ENCODE assay signal across 18 cellular contexts in genomic region chr4:650461-650860, GRCh38. TPM values are rescaled to one million over a fixed set of nuclear protein-coding genes. Genes with fewer than 3 reads are reported as not detected.
DNase-seq lines count a peak whose midpoint lies in the region; ATAC-seq and TF ChIP-seq lines count a peak whose summit lies in the region.
"Had no signal": no experiment of that assay in that cellular context is flagged by ENCODE, and none has a peak within 500 bp of the region (broad histone marks: within the 10 kb centered on the region; RNA-seq: fewer than 3 reads in every experiment).

No MANE protein-coding gene starts in this region.

- H3K9me3 ChIP-seq in right lobe of liver: no peaks in the 10 kb centered on the region

- H3K27ac ChIP-seq in cingulate gyrus (ENCODE audit: low read depth, low read length) (peak overlapping the region; percentile 94), right lobe of liver (no peak overlapping the region)

- TF ChIP-seq POLR2A in right lobe of liver (IDR thresholded peaks at IDR 0.05) (no peak), GM18505 (IDR thresholded peaks at IDR 0.05; ENCODE audit: borderline replicate concordance, extremely low read depth, insufficient read depth, insufficient read length) (no peak)

- no peaks in the 10 kb centered on the region for H3K36me3 ChIP-seq in right lobe of liver
- H3K36me3 ChIP-seq: BLaER1 had no signal

- no peak for ATAC-seq in left ventricle myocardium superior
- ATAC-seq in left cardiac atrium: no peak
- no peak for ATAC-seq in right lobe of liver
- no peak for ATAC-seq in GM18505 (IDR thresholded peaks at IDR 0.05; ENCODE audit: unreplicated experiment)

- no peak overlapping the region for H3K4me3 ChIP-seq in right lobe of liver
- H3K4me3 ChIP-seq: BLaER1 had no signal

- peak; percentile 8 for DNase-seq in left ventricle myocardium superior
- DNase-seq in left cardiac atrium: no peak
- peak in 2 of 3 donors; percentile 14 to 43 for DNase-seq in right lobe of liver
- DNase-seq in NCI-H1105 (lab: John Stamatoyannopoulos, UW): no peak
- DNase-seq in T-helper 9 cell: no peak
- no peak for DNase-seq in NCI-H2107 (lab: John Stamatoyannopoulos, UW)
- DNase-seq: Calu3; CD4-positive, alpha-beta memory T cell; EL; KBM-7; NCI-H1694 treated with DMSO at 0.1 percent for 48 hours; NCI-H510A; NCI-H774; OCI-M1; SIG-M5 had no signal

- WGBS in right lobe of liver (ENCODE audit: insufficient coverage, low coverage, low lambda C conversion rate, missing lambda C conversion rate): 48% methylated on average over 15 of the region's 18 CpGs

- no peaks in the 10 kb centered on the region for H3K4me1 ChIP-seq in right lobe of liver

- no peak for TF ChIP-seq CTCF in right lobe of liver (IDR thresholded peaks at IDR 0.05)

- no peaks in the 10 kb centered on the region for H3K27me3 ChIP-seq in right lobe of liver
- H3K27me3 ChIP-seq: BLaER1 had no signal

- intact Hi-C loops in left ventricle myocardium superior (cut with micrococcal nuclease) (no loop called here), left cardiac atrium (cut with DNase I) (no loop called here), right lobe of liver (cut with DNase I) (no loop called here)

RNA-seq across cellular contexts. Expression of gene ATP5ME, which starts 23.6 kb away (rescaled TPM):
- total RNA-seq in left ventricle myocardium superior: 1,128 TPM
- 100 to 1,000 TPM; 770 to 781 TPM for total RNA-seq in left cardiac atrium
- 100 to 1,000 TPM in 4 of 6 experiments, 10 to 100 TPM in 2; 78.2 to 225 (median 162) TPM for total RNA-seq in right lobe of liver

RNA-seq across cellular contexts. Expression of gene MYL5, which starts 23.9 kb away (rescaled TPM):
- total RNA-seq in left ventricle myocardium superior: 2.7 TPM
- total RNA-seq in left cardiac atrium: 1 to 10 TPM; 5.4 to 5.9 TPM
- total RNA-seq in right lobe of liver: 1 to 10 TPM; 6.9 to 9.2 (median 8.4) TPM

RNA-seq across cellular contexts. Expression of gene PDE6B, which starts 25.1 kb away (rescaled TPM):
- total RNA-seq in left ventricle myocardium superior: 2.1 TPM
- total RNA-seq in left cardiac atrium: 1 to 10 TPM; 4.7 to 5.2 TPM
- total RNA-seq in right lobe of liver: 1 to 10 TPM in 1 of 6 experiments, under 1 TPM in 4, not detected in 1; 0.24 to 1.9 (median 0.76) TPM
- total RNA-seq: Calu3 had no signal

RNA-seq across cellular contexts. Expression of gene SLC49A3, which starts 38.5 kb away (rescaled TPM):
- total RNA-seq in left ventricle myocardium superior (12.6 TPM), left cardiac atrium (10 to 100 TPM; 14.0 to 17.2 TPM), right lobe of liver (1 to 10 TPM; 2.9 to 9.0 (median 5.2) TPM)

RNA-seq across cellular contexts. Expression of gene PCGF3, which starts 55.2 kb away (rescaled TPM):
- total RNA-seq in left ventricle myocardium superior (20.9 TPM), left cardiac atrium (10 to 100 TPM; 21.4 to 26.6 TPM), right lobe of liver (10 to 100 TPM; 13.0 to 23.5 (median 14.7) TPM)

Comparison
In these comparisons a context has a peak if more than half of its experiments do, and no peak if none do; other contexts are left out.
1. DNase-seq: peak in left ventricle myocardium superior (single experiment) and right lobe of liver (2 of 3); none in left cardiac atrium (single experiment), NCI-H1105 (single experiment), T-helper 9 cell (single experiment) and NCI-H2107 (single experiment).